Comparison of ENCODE assay signal across 1 cellular context in the genomic region with DNA sequence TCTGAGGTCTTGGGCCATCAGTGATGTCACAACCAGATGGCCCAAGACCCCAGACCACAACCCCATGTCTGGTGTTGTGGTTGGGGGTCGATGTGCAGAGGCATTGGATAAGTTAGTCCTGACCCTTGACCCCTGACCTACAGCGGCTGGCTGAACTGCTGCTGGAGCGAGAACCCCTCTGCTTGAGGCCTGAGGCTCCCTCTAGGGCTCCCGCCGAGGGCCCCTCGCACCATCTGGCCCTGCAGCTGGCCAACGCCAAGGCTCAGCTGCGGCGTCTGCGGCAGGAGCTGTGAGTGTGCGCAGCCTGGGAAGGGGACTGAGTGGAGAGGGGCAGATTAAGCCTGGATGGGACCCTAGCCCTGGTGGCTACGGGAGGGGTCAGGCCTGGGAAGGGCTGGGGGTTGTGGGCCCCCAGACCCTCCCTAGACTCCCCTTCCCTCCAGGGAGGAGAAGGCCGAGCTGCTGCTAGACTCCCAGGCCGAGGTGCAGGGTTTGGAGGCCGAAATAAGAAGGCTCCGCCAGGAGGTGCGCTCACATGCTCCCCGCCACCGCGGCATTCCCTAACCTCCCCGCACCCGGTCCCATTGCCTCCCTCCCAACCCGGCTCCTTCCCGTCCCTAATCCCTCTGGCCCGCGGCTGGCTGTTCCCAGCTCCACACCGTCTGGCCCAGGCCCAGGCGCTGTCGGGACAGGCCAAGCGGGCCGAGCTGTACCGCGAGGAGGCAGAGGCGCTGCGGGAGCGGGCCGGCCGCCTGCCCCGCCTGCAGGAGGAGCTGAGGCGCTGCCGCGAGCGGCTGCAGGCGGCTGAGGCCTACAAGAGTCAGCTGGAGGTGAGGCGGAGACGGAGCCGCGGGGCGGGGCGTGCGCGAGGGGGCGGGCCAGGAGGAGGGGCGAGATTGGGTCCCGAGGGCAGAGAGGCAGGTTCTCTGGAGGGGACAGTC.
TF ChIP-seq lines count a peak whose summit lies in the region.

No MANE protein-coding gene starts in this region.

TF ChIP-seq in H1, 55 proteins besides CTCF, POLR2A, EP300 and RAD21:
- TF ChIP-seq SIN3A (conservative IDR thresholded peaks at IDR 0.05 in 1 of 2, IDR thresholded peaks at IDR 0.05 in 1 of 2; ENCODE audit: low read depth in 1 of 2, low read length in 2 of 2) (no peak; a peak in 1 of 4 replicates), ASH2L (IDR thresholded peaks at IDR 0.05; ENCODE audit: low read length) (peak; percentile 28), KDM5A (IDR thresholded peaks at IDR 0.05; ENCODE audit: low read length) (no peak), RNF2 (IDR thresholded peaks at IDR 0.05; ENCODE audit: borderline replicate concordance, low read depth, low read length, missing control alignments, poor library complexity, severe bottlenecking) (no peak), SP4 (IDR thresholded peaks at IDR 0.05; ENCODE audit: low read length) (0 out of 2 replicates have a peak, but pooled peaks have one; percentile 79), TBP (IDR thresholded peaks at IDR 0.05; ENCODE audit: low read depth, low read length) (peak; percentile 43; the same call in 1 of the 2 replicates), KDM4A (IDR thresholded peaks at IDR 0.05; ENCODE audit: low read depth, low read length, severe bottlenecking) (peak; percentile 44), BACH1 (IDR thresholded peaks at IDR 0.05; ENCODE audit: low read length) (peak; percentile 28; the same call in 1 of the 2 replicates), JUN (IDR thresholded peaks at IDR 0.05; ENCODE audit: low read depth, low read length) (no peak), CREB1 (IDR thresholded peaks at IDR 0.05) (peak; percentile 55; the same call in 1 of the 2 replicates), TAF7 (optimal IDR thresholded peaks at IDR 0.05; ENCODE audit: borderline replicate concordance, low read depth, low read length) (peak; percentile 63), YY1 (IDR thresholded peaks at IDR 0.05; ENCODE audit: low read depth, low read length) (no peak), SRF (IDR thresholded peaks at IDR 0.05; ENCODE audit: low read depth, low read length) (no peak), RBBP5 (IDR thresholded peaks at IDR 0.05; ENCODE audit: borderline replicate concordance, low read depth, low read length) (peak; percentile 73; the same call in 1 of the 2 replicates), EZH2 (IDR thresholded peaks at IDR 0.05; ENCODE audit: low read depth, low read length, severe bottlenecking) (no peak), CTBP2 (IDR thresholded peaks at IDR 0.05; ENCODE audit: borderline replicate concordance, insufficient read depth, insufficient read length, low read length) (no peak)
- TF ChIP-seq, protein P1, sequence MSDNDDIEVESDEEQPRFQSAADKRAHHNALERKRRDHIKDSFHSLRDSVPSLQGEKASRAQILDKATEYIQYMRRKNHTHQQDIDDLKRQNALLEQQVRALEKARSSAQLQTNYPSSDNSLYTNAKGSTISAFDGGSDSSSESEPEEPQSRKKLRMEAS (IDR thresholded peaks at IDR 0.05): peak; percentile 61
- TF ChIP-seq, protein P2, sequence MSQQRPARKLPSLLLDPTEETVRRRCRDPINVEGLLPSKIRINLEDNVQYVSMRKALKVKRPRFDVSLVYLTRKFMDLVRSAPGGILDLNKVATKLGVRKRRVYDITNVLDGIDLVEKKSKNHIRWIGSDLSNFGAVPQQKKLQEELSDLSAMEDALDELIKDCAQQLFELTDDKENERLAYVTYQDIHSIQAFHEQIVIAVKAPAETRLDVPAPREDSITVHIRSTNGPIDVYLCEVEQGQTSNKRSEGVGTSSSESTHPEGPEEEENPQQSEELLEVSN (IDR thresholded peaks at IDR 0.05): peak; percentile 23; the same call in 1 of the 2 replicates
TF ChIP-seq in H1: peak in this region for 10.
